In genomic region chr20:3242167-3242692, GRCh38 we compare ENCODE assay signal across 15 cellular contexts.
"Had no signal": no experiment of that assay in that cellular context is flagged by ENCODE, and none has a peak within 500 bp of the region (broad histone marks: within the 10 kb centered on the region; RNA-seq: fewer than 3 reads in every experiment).

No MANE protein-coding gene starts in this region.

- ATAC-seq: activated CD8-positive, alpha-beta T cell treated with anti-CD3 and anti-CD28 coated beads for 36 hours; left ventricle myocardium superior; stimulated activated naive B cell treated with anti-CD40 and anti-IgM and Interleukin-4, amounts not matched to agents 10 μg/mL and 1 μg/mL and 100 μg/mL, for 72 hours had no signal

- H3K4me3 ChIP-seq: esophagus muscularis mucosa, tibial nerve, uterus had no signal

- DNase-seq: activated CD4-positive, alpha-beta T cell treated with anti-CD3 and anti-CD28 coated beads, Interleukin-2, amount 10 ng/mL, durations not matched to agents 24 days and 14 days; activated CD8-positive, alpha-beta T cell treated with anti-CD3 and anti-CD28 coated beads for 36 hours; activated naive CD4-positive, alpha-beta T cell treated with anti-CD3 and anti-CD28 coated beads for 36 hours; activated T-cell treated with anti-CD3 and anti-CD28 coated beads, Interleukin-2, amount 50 U/mL, for 1 hour; aorta; effector CD8-positive, alpha-beta T cell; left ventricle myocardium superior; stimulated activated naive B cell treated with anti-CD40 and anti-IgM and Interleukin-4, amounts not matched to agents 10 μg/mL and 1 μg/mL and 100 μg/mL, for 72 hours; T-helper 9 cell; uterus had no signal

- H3K36me3 Mint-ChIP-seq: stimulated activated naive B cell treated with anti-CD40 and anti-IgM and Interleukin-4, amounts not matched to agents 10 μg/mL and 1 μg/mL and 100 μg/mL, for 72 hours had no signal

- H3K9me3 ChIP-seq: esophagus muscularis mucosa, tibial nerve, uterus had no signal

- H3K9me3 Mint-ChIP-seq: activated CD4-positive, alpha-beta T cell treated with anti-CD3 and anti-CD28 coated beads, Interleukin-2, amount 10 ng/mL, durations not matched to agents 24 days and 14 days; activated CD8-positive, alpha-beta T cell treated with anti-CD3 and anti-CD28 coated beads for 36 hours; activated naive CD4-positive, alpha-beta T cell treated with anti-CD3 and anti-CD28 coated beads for 36 hours; activated T-helper 2 cell treated with anti-CD3 and anti-CD28 coated beads, Interferon-gamma antibody, Interleukin-2, Interleukin-4, amounts not matched to agents 10 μg/mL and 5 μg/mL and 100 μg/mL, durations not matched to agents 14 hours and 24 hours and 36 hours; stimulated activated naive B cell treated with anti-CD40 and anti-IgM and Interleukin-4, amounts not matched to agents 10 μg/mL and 1 μg/mL and 100 μg/mL, for 72 hours had no signal

- FAIRE-seq: bronchial epithelial cell, endothelial cell of umbilical vein had no signal

- H3K27ac Mint-ChIP-seq: activated CD4-positive, alpha-beta T cell treated with anti-CD3 and anti-CD28 coated beads, Interleukin-2, amount 10 ng/mL, durations not matched to agents 24 days and 14 days; activated CD8-positive, alpha-beta T cell treated with anti-CD3 and anti-CD28 coated beads for 36 hours; activated naive CD4-positive, alpha-beta T cell treated with anti-CD3 and anti-CD28 coated beads for 36 hours; activated T-helper 2 cell treated with anti-CD3 and anti-CD28 coated beads, Interferon-gamma antibody, Interleukin-2, Interleukin-4, amounts not matched to agents 10 μg/mL and 5 μg/mL and 100 μg/mL, durations not matched to agents 14 hours and 24 hours and 36 hours; stimulated activated naive B cell treated with anti-CD40 and anti-IgM and Interleukin-4, amounts not matched to agents 10 μg/mL and 1 μg/mL and 100 μg/mL, for 72 hours had no signal

- H3K27ac ChIP-seq: esophagus muscularis mucosa, tibial nerve, uterus had no signal

- H3K4me3 Mint-ChIP-seq: activated CD4-positive, alpha-beta T cell treated with anti-CD3 and anti-CD28 coated beads, Interleukin-2, amount 10 ng/mL, durations not matched to agents 24 days and 14 days; activated CD8-positive, alpha-beta T cell treated with anti-CD3 and anti-CD28 coated beads for 36 hours; activated naive CD4-positive, alpha-beta T cell treated with anti-CD3 and anti-CD28 coated beads for 36 hours; stimulated activated naive B cell treated with anti-CD40 and anti-IgM and Interleukin-4, amounts not matched to agents 10 μg/mL and 1 μg/mL and 100 μg/mL, for 72 hours had no signal

- H3K36me3 ChIP-seq: esophagus muscularis mucosa, tibial nerve, uterus had no signal
